8 cellular contexts compared by ENCODE assay signal in the genomic region with DNA sequence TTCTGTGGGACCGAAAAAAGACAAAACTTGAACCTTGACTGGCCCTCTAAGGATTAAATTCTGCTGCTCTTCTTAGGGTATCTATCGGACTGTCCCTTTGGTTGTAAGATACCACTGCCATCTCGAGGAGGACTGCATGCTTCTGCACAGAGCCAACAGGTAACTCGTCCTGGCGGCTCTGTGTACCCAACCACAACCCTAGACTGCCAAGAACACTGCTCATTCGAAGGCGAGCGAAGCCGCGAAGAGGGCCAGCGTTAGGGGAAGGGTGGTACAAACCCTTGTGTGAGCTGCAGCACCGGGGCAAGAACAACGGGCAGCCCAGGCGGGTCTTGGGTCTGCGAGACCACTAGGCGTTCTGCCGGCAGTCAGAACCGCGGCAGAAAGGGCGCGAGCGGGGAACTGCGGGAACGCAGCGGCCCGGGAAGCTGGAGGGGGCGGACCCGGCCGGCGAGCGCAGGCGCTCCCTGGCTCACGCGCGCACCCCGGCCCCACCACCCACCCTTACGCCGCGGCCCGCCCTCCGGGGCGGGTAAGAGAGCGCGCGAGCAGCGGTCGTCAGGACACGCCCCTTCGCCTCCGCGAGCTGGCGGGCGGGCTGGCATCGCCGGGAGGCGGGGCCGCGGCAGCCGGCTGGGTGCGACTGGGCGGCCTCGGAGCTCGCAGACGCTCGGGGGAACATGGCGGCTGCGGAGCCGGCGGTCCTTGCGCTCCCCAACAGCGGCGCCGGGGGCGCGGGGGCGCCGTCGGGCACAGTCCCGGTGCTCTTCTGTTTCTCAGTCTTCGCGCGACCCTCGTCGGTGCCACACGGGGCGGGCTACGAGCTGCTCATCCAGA. TPM values are rescaled to one million over a fixed set of nuclear protein-coding genes. Genes with fewer than 3 reads are reported as not detected.
DNase-seq lines count a peak whose midpoint lies in the region; ATAC-seq and TF ChIP-seq lines count a peak whose summit lies in the region.

Gene ISOC1, plus strand, starts transcription at position 663 of the 837 bp plus-strand sequence. Its CDS starts 18 bp downstream, at position 681.

- H3K4me3 Mint-ChIP-seq in CD14-positive monocyte, result peak within 1 kb of the TSS; percentile 85 to 91
- H3K4me3 Mint-ChIP-seq in activated CD4-positive, alpha-beta T cell treated with anti-CD3 and anti-CD28 coated beads, Interleukin-2, amount 10 ng/mL, durations not matched to agents 7 days and 5 days, result peak within 1 kb of the TSS; percentile 83

- H3K27me3 Mint-ChIP-seq in CD14-positive monocyte (ENCODE audit: low read depth in 3 of 3), result peaks cover 3 to 17% (median 9%) of the 10 kb centered on the region in 3 donors
- H3K27me3 Mint-ChIP-seq in activated CD4-positive, alpha-beta T cell treated with anti-CD3 and anti-CD28 coated beads, Interleukin-2, amount 10 ng/mL, durations not matched to agents 7 days and 5 days, result peaks cover 16% of the 10 kb centered on the region

- intact Hi-C loops in CD14-positive monocyte (cut with micrococcal nuclease), result no loop called here
- intact Hi-C loops in left lung (cut with DNase I), result no loop called here

- H3K4me1 Mint-ChIP-seq in CD14-positive monocyte, result peaks cover 21% of the 10 kb centered on the region
- peaks cover 32% of the 10 kb centered on the region for H3K4me1 Mint-ChIP-seq in activated CD4-positive, alpha-beta T cell treated with anti-CD3 and anti-CD28 coated beads, Interleukin-2, amount 10 ng/mL, durations not matched to agents 7 days and 5 days

- H3K9me3 Mint-ChIP-seq in CD14-positive monocyte, result peaks cover 0 to 7% (median 0%) of the 10 kb centered on the region in 7 donors
- no peaks in the 10 kb centered on the region for H3K9me3 Mint-ChIP-seq in activated CD4-positive, alpha-beta T cell treated with anti-CD3 and anti-CD28 coated beads, Interleukin-2, amount 10 ng/mL, durations not matched to agents 7 days and 5 days

- H3K27ac ChIP-seq in left lung, result peak within 1 kb of the TSS; percentile 84 to 87

- H3K9me3 ChIP-seq in left lung, result no peaks in the 10 kb centered on the region

- no peaks in the 10 kb centered on the region for H3K27me3 ChIP-seq in left lung

- POLR2A ChIA-PET in activated CD4-positive, alpha-beta T cell treated with anti-CD3 and anti-CD28 coated beads, Interleukin-2, amount 10 ng/mL, durations not matched to agents 7 days and 5 days (lab: Charles Lee), result interaction anchor here (0.6 to 1.2 kb wide), 2 partner anchors 8 to 32 kb away, joined by 5 read pairs; no protein-coding TSS in a partner anchor

- H3K36me3 Mint-ChIP-seq in CD14-positive monocyte, result no peaks in the 10 kb centered on the region
- no peaks in the 10 kb centered on the region for H3K36me3 Mint-ChIP-seq in activated CD4-positive, alpha-beta T cell treated with anti-CD3 and anti-CD28 coated beads, Interleukin-2, amount 10 ng/mL, durations not matched to agents 7 days and 5 days (ENCODE audit: low read depth)

- peak within 1 kb of the TSS in 5 of 7 donors; percentile 9 to 51 (median 12) for H3K27ac Mint-ChIP-seq in CD14-positive monocyte
- peak within 1 kb of the TSS; percentile 86 for H3K27ac Mint-ChIP-seq in activated CD4-positive, alpha-beta T cell treated with anti-CD3 and anti-CD28 coated beads, Interleukin-2, amount 10 ng/mL, durations not matched to agents 7 days and 5 days

- no peak for TF ChIP-seq CTCF in CD14-positive monocyte (IDR thresholded peaks at IDR 0.05)
- no peak for TF ChIP-seq CTCF in left lung (IDR thresholded peaks at IDR 0.05)

- H3K36me3 ChIP-seq in left lung, result no peaks in the 10 kb centered on the region

- H3K4me1 ChIP-seq in left lung, result peaks cover 0 to 16% of the 10 kb centered on the region in 2 donors

- peak within 1 kb of the TSS; percentile 75 to 93 for H3K4me3 ChIP-seq in left lung

- ATAC-seq in GM19372 (IDR thresholded peaks at IDR 0.05; ENCODE audit: low read depth, unreplicated experiment), result peak; percentile 84
- peak; percentile 92 for ATAC-seq in HG03521 (IDR thresholded peaks at IDR 0.05; ENCODE audit: unreplicated experiment)
- peak; percentile 96 for ATAC-seq in left lung

- CTCF ChIA-PET in activated CD4-positive, alpha-beta T cell treated with anti-CD3 and anti-CD28 coated beads, Interleukin-2, amount 10 ng/mL, durations not matched to agents 7 days and 5 days (lab: Charles Lee), result interaction anchor here (0.7 to 1.9 kb wide), 5 partner anchors 14 to 32 kb away, joined by 3 to 8 read pairs (median 7); no protein-coding TSS in a partner anchor

- DNase-seq in CD14-positive monocyte (ENCODE audit: low spot score), result peak; percentile 53
- peak; percentile 87 for DNase-seq in NCI-H526 treated with DMSO at 0.1 percent for 48 hours (lab: John Stamatoyannopoulos, UW)
- peak; percentile 88 for DNase-seq in activated CD4-positive, alpha-beta T cell treated with anti-CD3 and anti-CD28 coated beads, Interleukin-2, amount 10 ng/mL, durations not matched to agents 7 days and 5 days
- DNase-seq in cortex of kidney (lab: John Stamatoyannopoulos, UW), result peak; percentile 18
- DNase-seq in left lung, result peak; percentile 94 to 97
- DNase-seq in stimulated activated CD4-positive, alpha-beta T cell treated with anti-CD3 and anti-CD28 coated beads, Interleukin-2, amount 100 ng/mL, for 4 hours (ENCODE audit: low read depth), result peak; percentile 92

RNA-seq across cellular contexts. Expression of gene ISOC1, which starts in this region (rescaled TPM):
- polyA plus RNA-seq in CD14-positive monocyte, result 10 to 100 TPM; 16.6 to 19.4 TPM
- total RNA-seq in activated CD4-positive, alpha-beta T cell treated with anti-CD3 and anti-CD28 coated beads, Interleukin-2, amount 10 ng/mL, durations not matched to agents 7 days and 5 days, result 10 to 100 TPM; 15.0 to 16.8 TPM
- 10 to 100 TPM; 22.7 to 27.1 TPM for total RNA-seq in left lung

Comparison
In these comparisons a context has a peak if more than half of its experiments do, and no peak if none do; other contexts are left out.
1. Peak in every context shown above with its lines: DNase-seq, ATAC-seq, H3K4me3 ChIP-seq and H3K27ac ChIP-seq.
2. DNase-seq: peak in every context shown above with its lines; median percentile 96 in left lung; 92 in stimulated activated CD4-positive, alpha-beta T cell treated with anti-CD3 and anti-CD28 coated beads, Interleukin-2, amount 100 ng/mL, for 4 hours; 88 in activated CD4-positive, alpha-beta T cell treated with anti-CD3 and anti-CD28 coated beads, Interleukin-2, amount 10 ng/mL, durations not matched to agents 7 days and 5 days; 87 in NCI-H526 treated with DMSO at 0.1 percent for 48 hours; 53 in CD14-positive monocyte; 18 in cortex of kidney.